Comparison of ENCODE assay signal across 24 cellular contexts in the genomic region with DNA sequence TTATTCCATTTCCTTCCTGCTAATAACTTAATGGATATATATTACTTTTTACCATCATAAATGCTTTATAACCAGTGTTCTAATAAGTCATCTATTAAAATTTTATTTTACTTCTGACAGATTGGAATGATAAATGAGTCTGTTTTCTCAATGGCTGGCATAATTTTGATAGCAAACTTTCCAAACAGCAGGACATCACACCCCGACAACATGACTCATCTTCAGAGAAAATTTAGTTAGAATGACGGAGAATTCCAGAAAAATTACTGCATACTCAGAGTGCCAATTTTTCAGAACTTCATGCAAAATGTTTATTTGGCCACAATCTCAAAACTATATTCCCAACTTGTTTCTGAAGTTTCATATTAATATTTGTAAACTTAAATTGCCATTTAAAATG.
A peak's percentile ranks its signal among the peaks of the same experiment; 100 is the strongest.
DNase-seq lines count a peak whose midpoint lies in the region; ATAC-seq, FAIRE-seq and TF ChIP-seq lines count a peak whose summit lies in the region.
"Had no signal": no experiment of that assay in that cellular context is flagged by ENCODE, and none has a peak within 500 bp of the region (broad histone marks: within the 10 kb centered on the region; RNA-seq: fewer than 3 reads in every experiment).

No MANE protein-coding gene starts in this region.

- CTCF ChIA-PET in HepG2 (lab: Yijun Ruan, JAX; ENCODE audit: low intra/inter-chr PET ratio, low total read pairs) (no interaction called here), OCI-LY7 (lab: Charles Lee; ENCODE audit: unreplicated experiment) (no interaction called here)
- CTCF ChIA-PET in activated CD8-positive, alpha-beta memory T cell treated with anti-CD3 and anti-CD28 coated beads, Interleukin-2, amount 10 ng/mL, durations not matched to agents 7 days and 5 days (lab: Charles Lee), result no interaction called here

- peaks cover 39% of the 10 kb centered on the region for H3K4me1 Mint-ChIP-seq in activated CD8-positive, alpha-beta memory T cell treated with anti-CD3 and anti-CD28 coated beads, Interleukin-2, amount 10 ng/mL, durations not matched to agents 7 days and 5 days
- H3K4me1 Mint-ChIP-seq: memory B cell, neural crest cell had no signal

- no peaks in the 10 kb centered on the region for H3K9me2 ChIP-seq in OCI-LY7 (ENCODE audit: insufficient read depth, low read length)

- WGBS in HepG2 (ENCODE audit: low lambda C conversion rate), result 100% methylated on average over 2 of the region's 2 CpGs
- 91% methylated on average over 2 of the region's 2 CpGs for WGBS in right lobe of liver (ENCODE audit: insufficient coverage, low coverage, low lambda C conversion rate, missing lambda C conversion rate)
- WGBS in prostate gland, result 75% methylated on average over 2 of the region's 2 CpGs

- no peaks in the 10 kb centered on the region for H3K27me3 ChIP-seq in HepG2 (ENCODE audit: control insufficient read depth in 1 of 2, insufficient read depth in 2 of 2, low read length in 2 of 2)
- no peaks in the 10 kb centered on the region for H3K27me3 ChIP-seq in right lobe of liver
- no peaks in the 10 kb centered on the region for H3K27me3 ChIP-seq in subcutaneous abdominal adipose tissue (ENCODE audit: control insufficient read depth in 5 of 5, insufficient read depth in 4 of 5, low read length in 5 of 5)
- H3K27me3 ChIP-seq in prostate gland (replicated peaks; ENCODE audit: insufficient read depth), result no peaks in the 10 kb centered on the region
- H3K27me3 ChIP-seq: ascending aorta had no signal

- no peaks in the 10 kb centered on the region for H3K27me3 Mint-ChIP-seq in activated CD8-positive, alpha-beta memory T cell treated with anti-CD3 and anti-CD28 coated beads, Interleukin-2, amount 10 ng/mL, durations not matched to agents 7 days and 5 days
- H3K27me3 Mint-ChIP-seq: IgD-negative memory B cell, memory B cell had no signal

- TF ChIP-seq EP300 in HepG2 (IDR thresholded peaks at IDR 0.05; ENCODE audit: low read depth in 2 of 2, low read length in 2 of 2), result no peak
- no peak for TF ChIP-seq EP300 in HepG2 (CRISPR knock-in tag; IDR thresholded peaks at IDR 0.05; ENCODE audit: borderline replicate concordance)

- no peaks in the 10 kb centered on the region for H3K9me3 Mint-ChIP-seq in activated CD8-positive, alpha-beta memory T cell treated with anti-CD3 and anti-CD28 coated beads, Interleukin-2, amount 10 ng/mL, durations not matched to agents 7 days and 5 days (ENCODE audit: low read depth)
- H3K9me3 Mint-ChIP-seq: IgD-negative memory B cell, immature natural killer cell, memory B cell, neural crest cell had no signal

- no peak for DNase-seq in HepG2 (ENCODE audit: low spot score)
- DNase-seq in right lobe of liver, result no peak
- peak; percentile 48 for DNase-seq in fibroblast of pulmonary artery (ENCODE audit: low read depth)
- DNase-seq in prostate gland (ENCODE audit: low spot score), result no peak
- DNase-seq in activated CD8-positive, alpha-beta memory T cell treated with anti-CD3 and anti-CD28 coated beads, Interleukin-2, amount 10 ng/mL, durations not matched to agents 7 days and 5 days, result no peak
- no peak for DNase-seq in OCI-LY7 (ENCODE audit: low spot score)
- DNase-seq: activated CD4-positive, alpha-beta T cell treated with anti-CD3 and anti-CD28 coated beads for 4 hours; activated CD8-positive, alpha-beta memory T cell treated with anti-CD3 and anti-CD28 coated beads, Interleukin-2, amount 50 U/mL, for 48 hours; activated naive CD4-positive, alpha-beta T cell; immature natural killer cell; NCI-H1048; NCI-H2081; NCI-H524; stimulated activated naive CD8-positive, alpha-beta T cell treated with anti-CD3 and anti-CD28 coated beads, Interleukin-15, Interleukin-2, amounts not matched to agents 100 U/mL and 50 U/mL, for 24 hours had no signal

- ATAC-seq in HepG2, result no peak
- no peak for ATAC-seq in right lobe of liver
- no peak for ATAC-seq in SK-N-SH treated with all-trans-retinoic acid at 6 μM for 48 hours
- ATAC-seq in activated CD8-positive, alpha-beta memory T cell treated with anti-CD3 and anti-CD28 coated beads, Interleukin-2, amount 10 ng/mL, durations not matched to agents 7 days and 5 days, result no peak
- ATAC-seq: stimulated activated naive CD8-positive, alpha-beta T cell treated with anti-CD3 and anti-CD28 coated beads, Interleukin-15, Interleukin-2, amounts not matched to agents 100 U/mL and 50 U/mL, for 24 hours had no signal

- H3K36me3 Mint-ChIP-seq in activated CD8-positive, alpha-beta memory T cell treated with anti-CD3 and anti-CD28 coated beads, Interleukin-2, amount 10 ng/mL, durations not matched to agents 7 days and 5 days, result peaks cover 14% of the 10 kb centered on the region

- H3K36me3 ChIP-seq in HepG2 (replicated peaks in 1 of 2; ENCODE audit: control insufficient read depth in 1 of 2, insufficient read depth in 2 of 2, low read length in 2 of 2), result peaks cover 4 to 9% of the 10 kb centered on the region in 2 experiments; a peak in 3 of 5 replicates
- H3K36me3 ChIP-seq in right lobe of liver, result peaks cover 0 to 13% (median 5%) of the 10 kb centered on the region in 4 donors
- peaks cover 8 to 26% (median 20%) of the 10 kb centered on the region in 5 donors for H3K36me3 ChIP-seq in subcutaneous abdominal adipose tissue (ENCODE audit: control insufficient read depth in 5 of 5, insufficient read depth in 5 of 5, low read length in 5 of 5)
- H3K36me3 ChIP-seq in prostate gland, result no peaks in the 10 kb centered on the region
- no peaks in the 10 kb centered on the region for H3K36me3 ChIP-seq in OCI-LY7 (ENCODE audit: insufficient read depth, low read length)

- H3K4me3 ChIP-seq in HepG2 (replicated peaks in 1 of 3; ENCODE audit: insufficient read depth in 1 of 3, low read depth in 2 of 3, low read length in 3 of 3), result no peak overlapping the region
- no peak overlapping the region for H3K4me3 ChIP-seq in right lobe of liver
- H3K4me3 ChIP-seq in fibroblast of pulmonary artery (replicated peaks; ENCODE audit: low read depth, low read length), result no peak overlapping the region
- no peak overlapping the region for H3K4me3 ChIP-seq in subcutaneous abdominal adipose tissue (ENCODE audit: low read depth in 1 of 5, low read length in 5 of 5)
- no peak overlapping the region for H3K4me3 ChIP-seq in prostate gland
- H3K4me3 ChIP-seq in OCI-LY7 (ENCODE audit: low read depth, low read length, poor library complexity, severe bottlenecking), result no peak overlapping the region
- H3K4me3 ChIP-seq: ascending aorta, coronary artery, GM12878, SK-N-MC had no signal

- H3K27ac ChIP-seq in HepG2 (ENCODE audit: extremely low read length, insufficient read depth, low read length), result no peak overlapping the region
- no peak overlapping the region for H3K27ac ChIP-seq in right lobe of liver
- peak overlapping the region; percentile 24 for H3K27ac ChIP-seq in subcutaneous abdominal adipose tissue (ENCODE audit: low read depth, low read length)
- no peak overlapping the region for H3K27ac ChIP-seq in prostate gland
- no peak overlapping the region for H3K27ac ChIP-seq in OCI-LY7 (ENCODE audit: low read depth, low read length, poor library complexity, severe bottlenecking)
- H3K27ac ChIP-seq: ascending aorta, coronary artery, SK-N-MC had no signal

- BruUV-seq in HepG2 (replicated peaks; lab: Mats Ljungman, UMichigan) (TSS peak; percentile 17), OCI-LY7 (replicated peaks; lab: Mats Ljungman, UMichigan) (no TSS peak)

- H3K4me1 ChIP-seq in HepG2 (ENCODE audit: insufficient read depth, low read length) (no peaks in the 10 kb centered on the region), right lobe of liver (no peaks in the 10 kb centered on the region), subcutaneous abdominal adipose tissue (ENCODE audit: control insufficient read depth in 5 of 5, insufficient read depth in 5 of 5, low read length in 5 of 5) (peaks cover 0 to 2% (median 0%) of the 10 kb centered on the region in 5 donors), prostate gland (replicated peaks) (no peaks in the 10 kb centered on the region), OCI-LY7 (ENCODE audit: insufficient read depth, low read length, poor library complexity, severe bottlenecking) (peaks cover 6% of the 10 kb centered on the region)
- H3K4me1 ChIP-seq: ascending aorta had no signal

- POLR2A ChIA-PET in HepG2 (lab: Yijun Ruan, JAX), result no interaction called here
- POLR2A ChIA-PET in OCI-LY7 (lab: Charles Lee), result no interaction called here

- H4K20me1 ChIP-seq in HepG2 (ENCODE audit: insufficient read depth, low read length), result no peaks in the 10 kb centered on the region
- H4K20me1 ChIP-seq in OCI-LY7 (ENCODE audit: insufficient read depth, low read length), result no peaks in the 10 kb centered on the region

- H2AFZ ChIP-seq in HepG2 (ENCODE audit: low read length), result no peak overlapping the region
- no peak overlapping the region for H2AFZ ChIP-seq in OCI-LY7 (ENCODE audit: low read length)

- H3K4me2 ChIP-seq in HepG2 (ENCODE audit: low read depth, low read length) (no peak overlapping the region), OCI-LY7 (ENCODE audit: low read length) (no peak overlapping the region)

- H3K9ac ChIP-seq in HepG2 (ENCODE audit: insufficient read depth, low read depth, low read length), result no peak overlapping the region
- no peak overlapping the region for H3K9ac ChIP-seq in subcutaneous abdominal adipose tissue (ENCODE audit: low read length in 5 of 5)

- no peak for TF ChIP-seq CTCF in HepG2 (CRISPR knock-in tag; IDR thresholded peaks at IDR 0.05)
- no peak for TF ChIP-seq CTCF in right lobe of liver (IDR thresholded peaks at IDR 0.05)
- TF ChIP-seq CTCF in fibroblast of pulmonary artery (IDR thresholded peaks at IDR 0.05; ENCODE audit: low read length, missing control alignments), result no peak
- no peak for TF ChIP-seq CTCF in prostate gland (IDR thresholded peaks at IDR 0.05)
- no peak for TF ChIP-seq CTCF in OCI-LY7 (conservative IDR thresholded peaks at IDR 0.05; ENCODE audit: low read length)

- H3K4me3 Mint-ChIP-seq in activated CD8-positive, alpha-beta memory T cell treated with anti-CD3 and anti-CD28 coated beads, Interleukin-2, amount 10 ng/mL, durations not matched to agents 7 days and 5 days, result no peak overlapping the region
- H3K4me3 Mint-ChIP-seq: immature natural killer cell, memory B cell, neural crest cell had no signal

- no peaks in the 10 kb centered on the region for H3K79me2 ChIP-seq in HepG2 (ENCODE audit: insufficient read depth, low read length)
- no peaks in the 10 kb centered on the region for H3K79me2 ChIP-seq in OCI-LY7 (ENCODE audit: insufficient read depth, low read depth, low read length)

- in situ Hi-C loops in HepG2 (cut with HindIII; ENCODE audit: extremely low pct_ligation_motif_present, low pct_unique_long_range_greater_than_20kb), result no loop called here

- H3K27ac Mint-ChIP-seq in activated CD8-positive, alpha-beta memory T cell treated with anti-CD3 and anti-CD28 coated beads, Interleukin-2, amount 10 ng/mL, durations not matched to agents 7 days and 5 days, result no peak overlapping the region
- H3K27ac Mint-ChIP-seq: IgD-negative memory B cell, immature natural killer cell, memory B cell had no signal

- no peak for FAIRE-seq in HepG2 (lab: Jason Lieb, UNC)
- FAIRE-seq: endothelial cell of umbilical vein, GM12878 had no signal

- H3K9me3 ChIP-seq in HepG2 (ENCODE audit: low read length) (no peaks in the 10 kb centered on the region), right lobe of liver (no peaks in the 10 kb centered on the region), subcutaneous abdominal adipose tissue (ENCODE audit: control insufficient read depth in 5 of 5, low read length in 5 of 5) (no peaks in the 10 kb centered on the region), prostate gland (no peaks in the 10 kb centered on the region), OCI-LY7 (ENCODE audit: low read length) (no peaks in the 10 kb centered on the region)
- H3K9me3 ChIP-seq: ascending aorta had no signal

- intact Hi-C loops in HepG2 (cut with micrococcal nuclease; ENCODE audit: unreplicated experiment), result no loop called here
- intact Hi-C loops in right lobe of liver (cut with DNase I), result no loop called here
- intact Hi-C loops in prostate gland (cut with DNase I), result no loop called here
- intact Hi-C loops in OCI-LY7 (cut with micrococcal nuclease; ENCODE audit: unreplicated experiment), result no loop called here

- no peak for TF ChIP-seq POLR2A in HepG2 (IDR thresholded peaks at IDR 0.05; ENCODE audit: insufficient read depth in 1 of 2, low read depth in 2 of 2, low read length in 2 of 2)
- TF ChIP-seq POLR2A in right lobe of liver (IDR thresholded peaks at IDR 0.05), result no peak
- no peak for TF ChIP-seq POLR2A in prostate gland (IDR thresholded peaks at IDR 0.05)

- TF ChIP-seq RAD21 in HepG2 (CRISPR knock-in tag; IDR thresholded peaks at IDR 0.05), result no peak
